Comparison of ENCODE assay signal across 12 cellular contexts in the genomic region with DNA sequence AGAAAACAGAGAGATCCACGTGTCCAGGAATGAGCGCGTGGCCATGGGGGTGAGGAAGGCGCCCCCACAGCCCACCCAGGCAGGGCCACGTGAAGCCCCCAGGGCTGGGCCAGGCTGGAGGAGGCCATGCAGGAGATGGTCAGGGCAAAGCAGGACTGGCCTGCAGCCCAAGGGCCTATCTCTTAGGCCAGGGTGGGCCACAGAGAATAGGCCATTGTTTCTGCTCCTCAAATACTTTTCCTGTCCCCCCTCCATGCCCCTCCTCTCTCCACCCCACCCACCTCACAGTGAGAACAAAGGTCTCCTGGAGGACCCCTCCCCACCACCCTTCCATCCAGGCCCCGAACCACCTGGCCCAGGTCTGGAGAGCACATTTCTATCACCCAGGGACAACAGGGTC. TPM values are rescaled to one million over a fixed set of nuclear protein-coding genes. Genes with fewer than 3 reads are reported as not detected.
DNase-seq lines count a peak whose midpoint lies in the region; ATAC-seq and TF ChIP-seq lines count a peak whose summit lies in the region.
"Had no signal": no experiment of that assay in that cellular context is flagged by ENCODE, and none has a peak within 500 bp of the region (broad histone marks: within the 10 kb centered on the region; RNA-seq: fewer than 3 reads in every experiment).

No MANE protein-coding gene starts in this region.

- POLR2A ChIA-PET in SK-N-SH (lab: Yijun Ruan, JAX): no interaction called here

- H3K27me3 Mint-ChIP-seq in progenitor cell of endocrine pancreas: no peaks in the 10 kb centered on the region

- DNase-seq in SK-N-SH (peak; percentile 27), hepatocyte (ENCODE audit: low spot score) (no peak), progenitor cell of endocrine pancreas (ENCODE audit: low spot score, unreplicated experiment) (no peak), uterus (no peak), occipital lobe (lab: John Stamatoyannopoulos, UW) (no peak), GM19238 (ENCODE audit: insufficient read length, low spot score) (no peak)
- DNase-seq: activated CD4-positive, alpha-beta T cell treated with anti-CD3 and anti-CD28 coated beads for 36 hours; natural killer cell; T-cell had no signal

- H3K9me2 ChIP-seq in SK-N-SH (no peaks in the 10 kb centered on the region), hepatocyte (replicated peaks; ENCODE audit: insufficient read depth) (no peaks in the 10 kb centered on the region)

- H3K4me2 ChIP-seq in SK-N-SH: no peak overlapping the region; the same call in 1 of the 2 replicates
- H3K4me2 ChIP-seq in hepatocyte: peak overlapping the region; percentile 62

- CTCF ChIA-PET in SK-N-SH (lab: Yijun Ruan, JAX): interaction anchor here (1.9 to 16.4 kb wide), 4 partner anchors 10 to 55 kb away, joined by 5 to 647 read pairs (median 20); a partner anchor contains a TSS

- H3K27me3 ChIP-seq in SK-N-SH (ENCODE audit: insufficient read depth): no peaks in the 10 kb centered on the region
- no peaks in the 10 kb centered on the region for H3K27me3 ChIP-seq in hepatocyte
- no peaks in the 10 kb centered on the region for H3K27me3 ChIP-seq in uterus

- no peak overlapping the region for H3K4me3 ChIP-seq in SK-N-SH (ENCODE audit: low read depth in 2 of 2, low read length in 1 of 2)
- H3K4me3 ChIP-seq in hepatocyte: no peak overlapping the region
- no peak overlapping the region for H3K4me3 ChIP-seq in uterus

- ATAC-seq in SK-N-SH treated with all-trans-retinoic acid at 6 μM for 48 hours (no peak), HG03457 (IDR thresholded peaks at IDR 0.05; ENCODE audit: unreplicated experiment) (no peak)
- ATAC-seq: activated CD4-positive, alpha-beta T cell treated with anti-CD3 and anti-CD28 coated beads for 36 hours; natural killer cell; T-cell had no signal

- H3K27ac ChIP-seq in SK-N-SH (ENCODE audit: low read depth in 2 of 2, low read length in 1 of 2) (no peak overlapping the region), hepatocyte (peak overlapping the region; percentile 91), uterus (peak overlapping the region; percentile 63 to 92)
- H3K27ac ChIP-seq: 22Rv1 had no signal

- peak overlapping the region; percentile 79 for H3K27ac Mint-ChIP-seq in progenitor cell of endocrine pancreas
- H3K27ac Mint-ChIP-seq: activated CD4-positive, alpha-beta T cell treated with anti-CD3 and anti-CD28 coated beads for 36 hours; natural killer cell; T-cell had no signal

- H3K9me3 Mint-ChIP-seq in progenitor cell of endocrine pancreas (ENCODE audit: low read depth): no peaks in the 10 kb centered on the region
- H3K9me3 Mint-ChIP-seq: natural killer cell, T-cell had no signal

- no peaks in the 10 kb centered on the region; a peak in 1 of 4 replicates for H3K4me1 ChIP-seq in SK-N-SH (ENCODE audit: control insufficient read depth in 1 of 2, insufficient read depth in 2 of 2, low read depth in 1 of 2, low read length in 1 of 2)
- H3K4me1 ChIP-seq in hepatocyte (ENCODE audit: insufficient read depth): peaks cover 35% of the 10 kb centered on the region
- peaks cover 8 to 24% of the 10 kb centered on the region in 2 donors for H3K4me1 ChIP-seq in uterus

- H2AFZ ChIP-seq in SK-N-SH (ENCODE audit: low read depth) (no peak overlapping the region), hepatocyte (no peak overlapping the region)

- H3K36me3 Mint-ChIP-seq in progenitor cell of endocrine pancreas (ENCODE audit: insufficient read depth): no peaks in the 10 kb centered on the region
- H3K36me3 Mint-ChIP-seq: natural killer cell, T-cell had no signal

- no peaks in the 10 kb centered on the region for H3K36me3 ChIP-seq in SK-N-SH (replicated peaks in 1 of 2; ENCODE audit: control insufficient read depth in 1 of 2, insufficient read depth in 2 of 2, low read length in 1 of 2)
- H3K36me3 ChIP-seq in hepatocyte (replicated peaks; ENCODE audit: insufficient read depth, low read depth): no peaks in the 10 kb centered on the region
- H3K36me3 ChIP-seq in uterus: no peaks in the 10 kb centered on the region

- peaks cover 3% of the 10 kb centered on the region for H3F3A ChIP-seq in SK-N-SH (replicated peaks; ENCODE audit: insufficient read depth)

- no peak for TF ChIP-seq RAD21 in SK-N-SH (IDR thresholded peaks at IDR 0.05; ENCODE audit: low read length)

- TF ChIP-seq CTCF in SK-N-SH (IDR thresholded peaks at IDR 0.05) (no peak), hepatocyte (IDR thresholded peaks at IDR 0.05; ENCODE audit: poor library complexity) (no peak), progenitor cell of endocrine pancreas (IDR thresholded peaks at IDR 0.05; ENCODE audit: unreplicated experiment) (no peak), uterus (IDR thresholded peaks at IDR 0.05) (no peak)

- intact Hi-C loops in uterus (cut with DNase I; ENCODE audit: low total_unique reads): no loop called here

- no peak for TF ChIP-seq EP300 in SK-N-SH (IDR thresholded peaks at IDR 0.05; ENCODE audit: borderline replicate concordance in 1 of 2, low read depth in 1 of 2, low read length in 1 of 2)

- H3K79me2 ChIP-seq in SK-N-SH (ENCODE audit: insufficient read depth) (no peaks in the 10 kb centered on the region), hepatocyte (no peaks in the 10 kb centered on the region)

- H3K9me3 ChIP-seq in SK-N-SH (no peaks in the 10 kb centered on the region), hepatocyte (ENCODE audit: low read depth) (no peaks in the 10 kb centered on the region), uterus (no peaks in the 10 kb centered on the region)

- TF ChIP-seq POLR2A in uterus (IDR thresholded peaks at IDR 0.05): no peak

- 78% methylated on average over 6 of the region's 6 CpGs for WGBS in SK-N-SH (ENCODE audit: low lambda C conversion rate)
- 72% methylated on average over 6 of the region's 6 CpGs for WGBS in hepatocyte (ENCODE audit: low lambda C conversion rate, missing lambda C conversion rate)

- no peaks in the 10 kb centered on the region for H4K20me1 ChIP-seq in SK-N-SH (ENCODE audit: insufficient read depth)
- H4K20me1 ChIP-seq in hepatocyte (ENCODE audit: insufficient read depth, poor library complexity, severe bottlenecking): no peaks in the 10 kb centered on the region

- H3K9ac ChIP-seq in SK-N-SH: no peak overlapping the region

- peaks cover 36% of the 10 kb centered on the region for H3K4me1 Mint-ChIP-seq in progenitor cell of endocrine pancreas (ENCODE audit: low read depth)
- H3K4me1 Mint-ChIP-seq: activated CD4-positive, alpha-beta T cell treated with anti-CD3 and anti-CD28 coated beads for 36 hours had no signal

- no peak overlapping the region for H3K4me3 Mint-ChIP-seq in progenitor cell of endocrine pancreas (ENCODE audit: low read depth)
- H3K4me3 Mint-ChIP-seq: activated CD4-positive, alpha-beta T cell treated with anti-CD3 and anti-CD28 coated beads for 36 hours; natural killer cell; T-cell had no signal

TF ChIP-seq in SK-N-SH, 30 proteins besides CTCF, POLR2A, EP300 and RAD21:
- TF ChIP-seq TCF12 (IDR thresholded peaks at IDR 0.05): no peak
TF ChIP-seq in SK-N-SH: peak in this region for 0.

TF ChIP-seq in SK-N-SH treated with all-trans-retinoic acid at 6 μM for 48 hours, 23 proteins besides CTCF, POLR2A, EP300 and RAD21 (continues in another document):
- TF ChIP-seq OSR1 (CRISPR knock-in tag; IDR thresholded peaks at IDR 0.05) (no peak), ESRRG (CRISPR knock-in tag; IDR thresholded peaks at IDR 0.05) (no peak), ZNF8 (CRISPR knock-in tag; IDR thresholded peaks at IDR 0.05) (no peak), RARB (CRISPR knock-in tag; IDR thresholded peaks at IDR 0.05) (no peak), BACH2 (CRISPR knock-in tag; IDR thresholded peaks at IDR 0.05; ENCODE audit: borderline replicate concordance) (no peak), SNAI2 (CRISPR knock-in tag; IDR thresholded peaks at IDR 0.05) (no peak)
- TF ChIP-seq, protein P1, sequence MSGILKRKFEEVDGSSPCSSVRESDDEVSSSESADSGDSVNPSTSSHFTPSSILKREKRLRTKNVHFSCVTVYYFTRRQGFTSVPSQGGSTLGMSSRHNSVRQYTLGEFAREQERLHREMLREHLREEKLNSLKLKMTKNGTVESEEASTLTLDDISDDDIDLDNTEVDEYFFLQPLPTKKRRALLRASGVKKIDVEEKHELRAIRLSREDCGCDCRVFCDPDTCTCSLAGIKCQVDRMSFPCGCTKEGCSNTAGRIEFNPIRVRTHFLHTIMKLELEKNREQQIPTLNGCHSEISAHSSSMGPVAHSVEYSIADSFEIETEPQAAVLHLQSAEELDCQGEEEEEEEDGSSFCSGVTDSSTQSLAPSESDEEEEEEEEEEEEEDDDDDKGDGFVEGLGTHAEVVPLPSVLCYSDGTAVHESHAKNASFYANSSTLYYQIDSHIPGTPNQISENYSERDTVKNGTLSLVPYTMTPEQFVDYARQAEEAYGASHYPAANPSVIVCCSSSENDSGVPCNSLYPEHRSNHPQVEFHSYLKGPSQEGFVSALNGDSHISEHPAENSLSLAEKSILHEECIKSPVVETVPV (CRISPR knock-in tag; IDR thresholded peaks at IDR 0.05): no peak

RNA-seq across cellular contexts. Expression of a gene that starts 8.3 kb away (rescaled TPM):
- 11.5 and 24.9 TPM in 2 replicates for polyA plus RNA-seq in SK-N-SH (2012; rRNA removed)
- 8.9 and 15.8 TPM in 2 replicates for polyA plus RNA-seq in SK-N-SH (2012; cell fraction: cytosol; rRNA removed)
- 14.2 and 19.4 TPM in 2 replicates for polyA plus RNA-seq in SK-N-SH (2012; cell fraction: nucleus; rRNA removed)
- total RNA-seq in hepatocyte: 31.4 and 34.6 TPM in 2 replicates
- polyA plus RNA-seq in hepatocyte: 146 and 149 TPM in 2 replicates
- total RNA-seq in progenitor cell of endocrine pancreas: 52.6 TPM in 2 replicates
- total RNA-seq in uterus: 100 to 1,000 TPM in 1 of 4 donors, 10 to 100 TPM in 3; 10.6 to 101 (median 16.5) TPM
- total RNA-seq in occipital lobe: 0.94 TPM

RNA-seq across cellular contexts. Expression of a gene that starts 27.9 kb away (rescaled TPM):
- polyA plus RNA-seq in SK-N-SH (2012; rRNA removed) (not detected in 2 replicates), hepatocyte (115 and 125 TPM in 2 replicates)
- polyA plus RNA-seq in SK-N-SH (2012; cell fraction: cytosol; rRNA removed): not detected in 2 replicates
- not detected in 2 replicates for polyA plus RNA-seq in SK-N-SH (2012; cell fraction: nucleus; rRNA removed)
- total RNA-seq in hepatocyte (60.1 and 80.9 TPM in 2 replicates), progenitor cell of endocrine pancreas (2.7 and 4.3 TPM in 2 replicates), uterus (not detected), occipital lobe (not detected)
- total RNA-seq: activated CD4-positive, alpha-beta T cell treated with anti-CD3 and anti-CD28 coated beads for 36 hours had no signal

RNA-seq across cellular contexts. Expression of a gene that starts 32.8 kb away (rescaled TPM):
- polyA plus RNA-seq in SK-N-SH (2012; rRNA removed): 13.9 and 14.5 TPM in 2 replicates
- polyA plus RNA-seq in SK-N-SH (2012; cell fraction: cytosol; rRNA removed): 4.4 and 7.2 TPM in 2 replicates
- 27.9 and 29.5 TPM in 2 replicates for polyA plus RNA-seq in SK-N-SH (2012; cell fraction: nucleus; rRNA removed)
- total RNA-seq in hepatocyte: 19.1 and 23.4 TPM in 2 replicates
- 28.7 and 31.2 TPM in 2 replicates for polyA plus RNA-seq in hepatocyte
- total RNA-seq in progenitor cell of endocrine pancreas: 44.1 and 46.7 TPM in 2 replicates
- total RNA-seq in uterus: 10 to 100 TPM in 2 of 4 donors, 1 to 10 TPM in 2; 4.6 to 23.4 (median 10.2) TPM
- total RNA-seq in occipital lobe: 2.0 TPM
- total RNA-seq: activated CD4-positive, alpha-beta T cell treated with anti-CD3 and anti-CD28 coated beads for 36 hours had no signal

RNA-seq across cellular contexts. Expression of a gene that starts 56.7 kb away (rescaled TPM):
- 81.1 and 99.4 TPM in 2 replicates for polyA plus RNA-seq in SK-N-SH (2012; rRNA removed)
- polyA plus RNA-seq in SK-N-SH (2012; cell fraction: cytosol; rRNA removed): 26.3 and 38.0 TPM in 2 replicates
- 424 and 495 TPM in 2 replicates for polyA plus RNA-seq in SK-N-SH (2012; cell fraction: nucleus; rRNA removed)
- 25.5 and 30.2 TPM in 2 replicates for total RNA-seq in hepatocyte
- polyA plus RNA-seq in hepatocyte: 51.5 and 75.3 TPM in 2 replicates
- total RNA-seq in progenitor cell of endocrine pancreas: 121 and 132 TPM in 2 replicates
- total RNA-seq in uterus: 10 to 100 TPM; 16.7 to 78.0 (median 35.3) TPM
- total RNA-seq in occipital lobe: 32.0 TPM

Comparison
In these comparisons a context has a peak if more than half of its experiments do, and no peak if none do; other contexts are left out.
1. H3K27ac ChIP-seq: peak in hepatocyte (single experiment) and uterus (2 of 2); none in SK-N-SH (0 of 2).
2. RNA of a gene that starts 27.9 kb away (total RNA-seq): 60.1 to 80.9 TPM in hepatocyte; 2.7 to 4.3 TPM in progenitor cell of endocrine pancreas, not detected in uterus and not detected in occipital lobe (single experiment); every median in the first group is over 10 times any median in the second.